ENCODE assay signal across 7 cellular contexts in genomic region chr5:132753135-132753987, GRCh38. TPM values are rescaled to one million over a fixed set of nuclear protein-coding genes. Genes with fewer than 3 reads are reported as not detected.
A peak's percentile ranks its signal among the peaks of the same experiment; 100 is the strongest.
DNase-seq lines count a peak whose midpoint lies in the region; ATAC-seq and TF ChIP-seq lines count a peak whose summit lies in the region.

No MANE protein-coding gene starts in this region.

- H3K27ac Mint-ChIP-seq in MCF 10A (ENCODE audit: low read depth, unreplicated experiment) = no peak overlapping the region
- H3K27ac Mint-ChIP-seq in naive thymus-derived CD8-positive, alpha-beta T cell = peak overlapping the region in 2 of 10 donors; percentile 24 to 53

- BruUV-seq in MCF 10A (replicated peaks; lab: Mats Ljungman, UMichigan) = no TSS peak

- POLR2A ChIA-PET in MCF 10A (lab: Yijun Ruan, JAX) = interaction anchor here (0.6 to 2.7 kb wide), 3 partner anchors 16 to 95 kb away, joined by 3 to 11 read pairs (median 4); partner anchors contain the start of genes IL13, KIF3A and SEPTIN8
- POLR2A ChIA-PET in naive thymus-derived CD8-positive, alpha-beta T cell (lab: Charles Lee) = interaction anchor here (1.2 kb wide), 1 partner anchor 14 kb away, joined by 4 read pairs; no protein-coding TSS in a partner anchor

- ATAC-seq in naive thymus-derived CD8-positive, alpha-beta T cell = peak; percentile 42 to 67
- no peak for ATAC-seq in GM19328 (IDR thresholded peaks at IDR 0.05; ENCODE audit: unreplicated experiment)
- ATAC-seq in GM18517 (IDR thresholded peaks at IDR 0.05; ENCODE audit: unreplicated experiment) = no peak

- DNase-seq in GDM1 (lab: John Stamatoyannopoulos, UW) = peak; percentile 8
- DNase-seq in M059J (ENCODE audit: low read depth) = peak; percentile 15
- DNase-seq in MCF 10A (ENCODE audit: unreplicated experiment) = peak; percentile 37
- DNase-seq in naive thymus-derived CD8-positive, alpha-beta T cell = peak in 1 of 10 donors; percentile 57
- no peak for DNase-seq in NOMO-1 (lab: John Stamatoyannopoulos, UW; ENCODE audit: unreplicated experiment in 2 of 2)

- H3K4me1 Mint-ChIP-seq in MCF 10A (ENCODE audit: insufficient read depth, unreplicated experiment) = no peaks in the 10 kb centered on the region
- peaks cover 3 to 13% (median 5%) of the 10 kb centered on the region in 4 donors for H3K4me1 Mint-ChIP-seq in naive thymus-derived CD8-positive, alpha-beta T cell

- H3K4me3 Mint-ChIP-seq in MCF 10A (ENCODE audit: unreplicated experiment) = no peak overlapping the region
- no peak overlapping the region for H3K4me3 Mint-ChIP-seq in naive thymus-derived CD8-positive, alpha-beta T cell

- CTCF ChIA-PET in MCF 10A (lab: Yijun Ruan, JAX) = interaction anchor here (0.9 to 4.4 kb wide), 3 partner anchors 25 to 135 kb away, joined by 4 to 34 read pairs (median 4); no protein-coding TSS in a partner anchor

- no peaks in the 10 kb centered on the region for H3K9me3 Mint-ChIP-seq in MCF 10A (ENCODE audit: unreplicated experiment)
- no peaks in the 10 kb centered on the region for H3K9me3 Mint-ChIP-seq in naive thymus-derived CD8-positive, alpha-beta T cell

- peak; percentile 16 for TF ChIP-seq CTCF in MCF 10A (IDR thresholded peaks at IDR 0.05; ENCODE audit: unreplicated experiment)

- H3K36me3 Mint-ChIP-seq in MCF 10A (ENCODE audit: insufficient read depth, unreplicated experiment) = no peaks in the 10 kb centered on the region
- peaks cover 0 to 10% (median 5%) of the 10 kb centered on the region in 3 donors for H3K36me3 Mint-ChIP-seq in naive thymus-derived CD8-positive, alpha-beta T cell

- intact Hi-C loops in MCF 10A (cut with micrococcal nuclease) = no loop called here

- no peaks in the 10 kb centered on the region for H3K27me3 Mint-ChIP-seq in MCF 10A (ENCODE audit: insufficient read depth, unreplicated experiment)
- H3K27me3 Mint-ChIP-seq in naive thymus-derived CD8-positive, alpha-beta T cell = peaks cover 0 to 1% (median 0%) of the 10 kb centered on the region in 5 donors

RNA-seq across cellular contexts. Expression of gene CCNI2, which starts 6.1 kb away (rescaled TPM):
- total RNA-seq in M059J (2014; rRNA removed; shearing (Covaris generic)) = not detected in 2 replicates
- 0.12 and 0.16 TPM in 2 replicates for total RNA-seq in MCF 10A (2022)
- 10 to 100 TPM in 1 of 2 experiments, 1 to 10 TPM in 1; 10.0 to 10.2 TPM for total RNA-seq in naive thymus-derived CD8-positive, alpha-beta T cell
- 1 to 10 TPM; 1.1 to 2.8 (median 1.7) TPM for polyA plus RNA-seq in naive thymus-derived CD8-positive, alpha-beta T cell

RNA-seq across cellular contexts. Expression of gene KIF3A, which starts 16.0 kb away (rescaled TPM):
- total RNA-seq in M059J (2014; rRNA removed; shearing (Covaris generic)) = 4.7 and 5.5 TPM in 2 replicates
- 23.9 and 31.5 TPM in 2 replicates for total RNA-seq in MCF 10A (2022)
- total RNA-seq in naive thymus-derived CD8-positive, alpha-beta T cell = 10 to 100 TPM; 15.1 to 16.9 TPM
- polyA plus RNA-seq in naive thymus-derived CD8-positive, alpha-beta T cell = 10 to 100 TPM in 2 of 3 donors, 1 to 10 TPM in 1; 8.5 to 13.5 (median 11.5) TPM

RNA-seq across cellular contexts. Expression of gene SEPTIN8, which starts 23.7 kb away (rescaled TPM):
- 26.9 and 41.7 TPM in 2 replicates for total RNA-seq in M059J (2014; rRNA removed; shearing (Covaris generic))
- total RNA-seq in MCF 10A (2022) = 34.8 and 53.1 TPM in 2 replicates
- 1 to 10 TPM; 5.8 to 6.6 TPM for total RNA-seq in naive thymus-derived CD8-positive, alpha-beta T cell
- 1 to 10 TPM in 2 of 3 donors, under 1 TPM in 1; 0.82 to 1.2 (median 1.1) TPM for polyA plus RNA-seq in naive thymus-derived CD8-positive, alpha-beta T cell

RNA-seq across cellular contexts. Expression of gene SOWAHA, which starts 59.7 kb away (rescaled TPM):
- 0.10 and 0.32 TPM in 2 replicates for total RNA-seq in M059J (2014; rRNA removed; shearing (Covaris generic))
- not detected in 2 replicates for total RNA-seq in MCF 10A (2022)
- not detected for total RNA-seq in naive thymus-derived CD8-positive, alpha-beta T cell
- polyA plus RNA-seq in naive thymus-derived CD8-positive, alpha-beta T cell = not detected

Comparison
In these comparisons a context has a peak if more than half of its experiments do, and no peak if none do; other contexts are left out.
1. DNase-seq: peak in GDM1 (single experiment), M059J (single experiment) and MCF 10A (single experiment); none in NOMO-1 (0 of 2).
2. ATAC-seq: peak in naive thymus-derived CD8-positive, alpha-beta T cell (2 of 2); none in GM19328 (single experiment) and GM18517 (single experiment).